7 cellular contexts compared by ENCODE assay signal in the genomic region with DNA sequence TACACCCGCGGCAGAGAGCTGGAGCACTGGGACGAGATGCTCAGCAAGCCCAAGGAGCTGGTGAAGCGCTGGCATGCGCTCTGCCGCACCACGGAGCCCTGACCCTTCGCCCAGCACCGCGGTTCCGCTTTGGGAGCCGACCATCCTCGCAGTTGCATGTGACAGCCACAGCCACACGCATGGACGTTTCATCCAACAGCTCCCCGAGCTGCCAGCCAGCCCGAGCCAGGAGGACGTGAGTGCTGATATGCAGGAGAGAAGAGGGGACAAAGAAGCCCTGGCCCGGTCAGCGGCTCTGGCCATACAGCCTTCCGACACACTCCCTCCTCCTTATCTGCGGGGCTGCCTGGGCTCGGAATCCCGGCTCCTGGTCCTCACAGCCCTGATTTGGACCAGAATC. TPM values are rescaled to one million over a fixed set of nuclear protein-coding genes. Genes with fewer than 3 reads are reported as not detected.
"Had no signal": no experiment of that assay in that cellular context is flagged by ENCODE, and none has a peak within 500 bp of the region (broad histone marks: within the 10 kb centered on the region; RNA-seq: fewer than 3 reads in every experiment).

No MANE protein-coding gene starts in this region.

RNA-seq across cellular contexts. Expression of gene GPRIN2, which starts 31.1 kb away (rescaled TPM):
- total RNA-seq: dermis microvascular lymphatic vessel endothelial cell; gastrocnemius medialis; left ventricle myocardium inferior; lung microvascular endothelial cell; mesenteric fat pad; myocyte; naive thymus-derived CD8-positive, alpha-beta T cell had no signal
- polyA plus RNA-seq: naive thymus-derived CD8-positive, alpha-beta T cell had no signal
